In the genomic region with DNA sequence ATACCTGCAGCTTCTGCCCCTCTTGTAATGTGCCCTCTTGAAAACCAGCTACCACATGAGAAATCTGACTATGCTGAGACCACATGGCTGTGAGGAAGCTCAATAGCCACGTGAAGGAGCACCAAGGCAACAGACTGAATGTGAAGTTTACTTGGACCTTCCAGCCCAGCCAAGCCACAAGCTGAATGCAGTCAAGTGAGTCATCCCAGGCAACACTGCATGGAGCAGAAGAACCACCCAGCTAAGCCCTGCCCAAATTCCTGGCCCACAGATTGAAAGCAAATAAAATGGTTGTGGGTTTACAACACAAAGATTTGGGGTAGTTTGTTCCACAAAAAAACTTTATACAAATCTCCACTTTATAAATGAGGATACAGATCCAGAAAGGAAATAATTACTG, we compare ENCODE assay signal across 22 cellular contexts.
"Had no signal": no experiment of that assay in that cellular context is flagged by ENCODE, and none has a peak within 500 bp of the region (broad histone marks: within the 10 kb centered on the region; RNA-seq: fewer than 3 reads in every experiment).

No MANE protein-coding gene starts in this region.

- DNase-seq: activated B cell treated with CpG ODN at 0.5 μM for 24 hours; activated CD4-positive, alpha-beta memory T cell treated with anti-CD3 and anti-CD28 coated beads, Interleukin-2, amount 10 ng/mL, durations not matched to agents 7 days and 5 days; activated CD4-positive, alpha-beta T cell treated with anti-CD3 and anti-CD28 coated beads for 48 hours; activated CD8-positive, alpha-beta memory T cell treated with anti-CD3 and anti-CD28 coated beads, Interleukin-2, amount 10 ng/mL, durations not matched to agents 7 days and 5 days; activated naive CD4-positive, alpha-beta T cell; activated naive CD8-positive, alpha-beta T cell treated with anti-CD3 and anti-CD28 coated beads for 36 hours; amygdala; body of pancreas; caudate nucleus; effector memory CD8-positive, alpha-beta T cell; esophagus squamous epithelium; immature natural killer cell; kidney glomerular epithelial cell; left ventricle myocardium inferior; mammary epithelial cell; nephron progenitor cell; occipital lobe; stimulated activated CD4-positive, alpha-beta T cell treated with anti-CD3 and anti-CD28 coated beads, Interleukin-12 subunit alpha, Interleukin-12 subunit beta, amount 100 ng/mL, for 4 hours; stimulated activated CD4-positive, alpha-beta T cell treated with anti-CD3 and anti-CD28 coated beads, Interleukin-1b, Interleukin-23, amount 100 ng/mL, for 48 hours; stimulated activated CD8-positive, alpha-beta memory T cell treated with anti-CD3 and anti-CD28 coated beads, Interleukin-4, amount 100 ng/mL, for 48 hours; stimulated activated naive CD4-positive, alpha-beta T cell treated with Interleukin-2 at 50 U/mL for 16 hours; thyroid gland had no signal

- H3K4me3 ChIP-seq: body of pancreas, esophagus squamous epithelium, left ventricle myocardium inferior, thyroid gland had no signal
